15 cellular contexts compared by ENCODE assay signal in genomic region chr20:54251093-54251492, GRCh38.
"Had no signal": no experiment of that assay in that cellular context is flagged by ENCODE, and none has a peak within 500 bp of the region (broad histone marks: within the 10 kb centered on the region; RNA-seq: fewer than 3 reads in every experiment).

No MANE protein-coding gene starts in this region.

- ATAC-seq: activated T-helper 17 cell treated with anti-CD3 and anti-CD28 coated beads, Interleukin-2, amount 50 U/mL, for 72 hours; naive thymus-derived CD8-positive, alpha-beta T cell had no signal

- H3K36me3 ChIP-seq: breast epithelium, colonic mucosa, esophagus muscularis mucosa, left ventricle myocardium inferior, thyroid gland had no signal

- H3K27ac ChIP-seq: breast epithelium, colonic mucosa, esophagus muscularis mucosa, left ventricle myocardium inferior, thyroid gland, VCaP had no signal

- DNase-seq: activated naive CD4-positive, alpha-beta T cell treated with Interleukin-2 at 50 U/mL for 16 hours; activated naive CD8-positive, alpha-beta T cell treated with anti-CD3 and anti-CD28 coated beads, Interleukin-2, amount 10 ng/mL, durations not matched to agents 7 days and 5 days; activated T-cell treated with anti-CD3 and anti-CD28 coated beads, Interleukin-2, amount 50 U/mL, for 1 hour; amniotic stem cell; colonic mucosa; hippocampal formation; kidney glomerular epithelial cell; left ventricle myocardium inferior; naive thymus-derived CD8-positive, alpha-beta T cell; substantia nigra; thyroid gland had no signal

- H3K4me3 ChIP-seq: breast epithelium, colonic mucosa, esophagus muscularis mucosa, left ventricle myocardium inferior, thyroid gland had no signal

- H3K9me3 ChIP-seq: breast epithelium, colonic mucosa, esophagus muscularis mucosa, left ventricle myocardium inferior, thyroid gland had no signal

- H3K4me1 ChIP-seq: breast epithelium, colonic mucosa, esophagus muscularis mucosa, left ventricle myocardium inferior, thyroid gland had no signal

- H3K27me3 ChIP-seq: breast epithelium, colonic mucosa, esophagus muscularis mucosa, thyroid gland had no signal
